ENCODE assay signal across 4 cellular contexts in genomic region chr7:74753921-74754482, GRCh38. TPM values are rescaled to one million over a fixed set of nuclear protein-coding genes. Genes with fewer than 3 reads are reported as not detected.
"Had no signal": no experiment of that assay in that cellular context is flagged by ENCODE, and none has a peak within 500 bp of the region (broad histone marks: within the 10 kb centered on the region; RNA-seq: fewer than 3 reads in every experiment).

No MANE protein-coding gene starts in this region.

RNA-seq across cellular contexts. Expression of gene NCF1, which starts 19.8 kb away (rescaled TPM):
- total RNA-seq: LHCN-M2, NCI-H460, SJSA1 had no signal
- polyA plus RNA-seq: SK-N-SH had no signal
